Comparison of ENCODE assay signal across 20 cellular contexts in genomic region chr2:47321006-47321405, GRCh38. TPM values are rescaled to one million over a fixed set of nuclear protein-coding genes. Genes with fewer than 3 reads are reported as not detected.
A peak's percentile ranks its signal among the peaks of the same experiment; 100 is the strongest.
DNase-seq lines count a peak whose midpoint lies in the region; ATAC-seq and TF ChIP-seq lines count a peak whose summit lies in the region.
"Had no signal": no experiment of that assay in that cellular context is flagged by ENCODE, and none has a peak within 500 bp of the region (broad histone marks: within the 10 kb centered on the region; RNA-seq: fewer than 3 reads in every experiment).

No MANE protein-coding gene starts in this region.

- H4K8ac ChIP-seq in IMR-90 (ENCODE audit: low read depth in 2 of 2, low read length in 2 of 2) (peak overlapping the region in 1 of 2 experiments; percentile 1; a peak in 1 of 4 replicates), mesendoderm (ENCODE audit: low read depth, low read length) (no peak overlapping the region)

- H3K4me1 Mint-ChIP-seq in effector memory CD8-positive, alpha-beta T cell (ENCODE audit: low read depth in 2 of 2), result no peaks in the 10 kb centered on the region

- no peaks in the 10 kb centered on the region for H3F3A ChIP-seq in OCI-LY1 (ENCODE audit: insufficient read depth, low read length)

- no peak overlapping the region for H3K4me2 ChIP-seq in IMR-90 (ENCODE audit: low read depth, low read length)
- no peak overlapping the region for H3K4me2 ChIP-seq in OCI-LY1 (ENCODE audit: low read length)
- H3K4me2 ChIP-seq in mesendoderm (ENCODE audit: low read length), result no peak overlapping the region

- H3K36me3 ChIP-seq in IMR-90 (ENCODE audit: control insufficient read depth, insufficient read depth, low read length) (no peaks in the 10 kb centered on the region), OCI-LY1 (ENCODE audit: insufficient read depth, low read length) (no peaks in the 10 kb centered on the region), mesendoderm (ENCODE audit: control insufficient read depth, insufficient read depth, low read length) (no peaks in the 10 kb centered on the region)
- H3K36me3 ChIP-seq: BLaER1 had no signal

- H3K79me1 ChIP-seq in IMR-90 (ENCODE audit: low read depth in 1 of 2, low read length in 2 of 2) (peaks cover 0 to 4% of the 10 kb centered on the region in 2 experiments; a peak in 2 of 4 replicates), mesendoderm (ENCODE audit: low read length) (no peaks in the 10 kb centered on the region)

- no peak overlapping the region for H3K27ac Mint-ChIP-seq in effector memory CD8-positive, alpha-beta T cell
- H3K27ac Mint-ChIP-seq: CD4-positive, alpha-beta memory T cell had no signal

- H2BK15ac ChIP-seq in IMR-90 (ENCODE audit: low read depth, low read length) (0 out of 3 replicates have a peak overlapping the region, but pooled peaks have one; percentile 5), mesendoderm (replicated peaks; ENCODE audit: low read depth) (no peak overlapping the region)

- TF ChIP-seq RAD21 in IMR-90 (IDR thresholded peaks at IDR 0.05; ENCODE audit: low read length), result no peak

- H4K5ac ChIP-seq in IMR-90 (ENCODE audit: low read depth, low read length) (0 out of 2 replicates have a peak overlapping the region, but pooled peaks have one; percentile 13), mesendoderm (ENCODE audit: low read length) (no peak overlapping the region)

- 0 out of 2 replicates have a peak overlapping the region, but pooled peaks have one; percentile 36 for H3K14ac ChIP-seq in IMR-90 (replicated peaks; ENCODE audit: low read depth, low read length)

- no peaks in the 10 kb centered on the region for H3K27me3 ChIP-seq in IMR-90 (ENCODE audit: control insufficient read depth, insufficient read depth, low read length)
- H3K27me3 ChIP-seq in OCI-LY1 (ENCODE audit: insufficient read depth, low read length), result no peaks in the 10 kb centered on the region
- H3K27me3 ChIP-seq in dorsolateral prefrontal cortex, result no peaks in the 10 kb centered on the region
- no peaks in the 10 kb centered on the region for H3K27me3 ChIP-seq in mesendoderm (ENCODE audit: insufficient read depth, low read length, poor library complexity)
- H3K27me3 ChIP-seq: BLaER1 had no signal

- H3K36me3 Mint-ChIP-seq in effector memory CD8-positive, alpha-beta T cell (ENCODE audit: insufficient read depth), result peaks cover 3% of the 10 kb centered on the region
- H3K36me3 Mint-ChIP-seq: CD4-positive, alpha-beta memory T cell had no signal

- H3K9me3 ChIP-seq in IMR-90 (ENCODE audit: control insufficient read depth, insufficient read depth, low read length), result no peaks in the 10 kb centered on the region
- H3K9me3 ChIP-seq in OCI-LY1 (ENCODE audit: low read length), result no peaks in the 10 kb centered on the region
- H3K9me3 ChIP-seq: BLaER1 had no signal

- H3K9me3 Mint-ChIP-seq in effector memory CD8-positive, alpha-beta T cell, result no peaks in the 10 kb centered on the region
- H3K9me3 Mint-ChIP-seq: CD4-positive, alpha-beta memory T cell; H9 had no signal

- H3K23ac ChIP-seq in IMR-90 (ENCODE audit: low read depth, low read length), result peak overlapping the region; percentile 20; the same call in 1 of the 2 replicates
- no peak overlapping the region for H3K23ac ChIP-seq in mesendoderm (ENCODE audit: low read length)

- no peak overlapping the region for H2AK9ac ChIP-seq in IMR-90 (replicated peaks; ENCODE audit: low read depth, low read length, poor library complexity)

- no peaks in the 10 kb centered on the region for H3K9me2 ChIP-seq in OCI-LY1 (ENCODE audit: low read depth, low read length)

- POLR2A ChIA-PET in IMR-90 (lab: Charles Lee; ENCODE audit: unreplicated experiment), result interaction anchor here (0.9 kb wide), 1 partner anchor 147 kb away, joined by 3 read pairs; no protein-coding TSS in a partner anchor

- H2BK5ac ChIP-seq in IMR-90 (ENCODE audit: low read depth, low read length, poor library complexity, severe bottlenecking) (no peak overlapping the region), mesendoderm (ENCODE audit: low read length) (no peak overlapping the region)

- no peak for DNase-seq in IMR-90
- DNase-seq in dorsolateral prefrontal cortex, result no peak
- peak in 1 of 49 donors; percentile 16 for DNase-seq in substantia nigra (lab: John Stamatoyannopoulos, UW)
- no peak for DNase-seq in HT-29 (ENCODE audit: low spot score)
- no peak for DNase-seq in mesendoderm
- DNase-seq in effector memory CD8-positive, alpha-beta T cell, result no peak
- DNase-seq: Calu3; CD4-positive, alpha-beta memory T cell; GF-D8; H9; KBM-7; MV-4-11; NCI-H187; NCI-H2107; NCI-H510A treated with DMSO at 0.1 percent for 48 hours had no signal

- H3K18ac ChIP-seq in IMR-90 (ENCODE audit: low read depth, low read length), result peak overlapping the region; percentile 18; the same call in 1 of the 2 replicates
- no peak overlapping the region for H3K18ac ChIP-seq in mesendoderm (ENCODE audit: low read length)

- H2BK120ac ChIP-seq in IMR-90 (ENCODE audit: low read depth, low read length), result 0 out of 2 replicates have a peak overlapping the region, but pooled peaks have one; percentile 16
- H2BK120ac ChIP-seq in mesendoderm (ENCODE audit: low read depth, low read length), result no peak overlapping the region

- H3K4me1 ChIP-seq in IMR-90 (ENCODE audit: control insufficient read depth, insufficient read depth, low read length), result peaks cover 8% of the 10 kb centered on the region
- peaks cover 46% of the 10 kb centered on the region for H3K4me1 ChIP-seq in OCI-LY1 (ENCODE audit: insufficient read depth, low read length, severe bottlenecking)
- peaks cover 2% of the 10 kb centered on the region for H3K4me1 ChIP-seq in mesendoderm (ENCODE audit: control insufficient read depth, low read depth, low read length)

- H2AFZ ChIP-seq in IMR-90 (replicated peaks; ENCODE audit: low read length, poor library complexity), result no peak overlapping the region
- H2AFZ ChIP-seq in OCI-LY1 (ENCODE audit: low read length), result no peak overlapping the region

- TF ChIP-seq POLR2A in IMR-90 (IDR thresholded peaks at IDR 0.05; ENCODE audit: low read depth, low read length), result no peak

- ATAC-seq in IMR-90 (ENCODE audit: low read depth), result no peak
- no peak for ATAC-seq in effector memory CD8-positive, alpha-beta T cell (replicated peaks)
- ATAC-seq: Panc1, Right ventricle myocardium inferior had no signal

- no peak overlapping the region for H3K9ac ChIP-seq in IMR-90 (ENCODE audit: low read depth, low read length)
- no peak overlapping the region for H3K9ac ChIP-seq in OCI-LY1 (ENCODE audit: low read length)
- no peak overlapping the region for H3K9ac ChIP-seq in mesendoderm (ENCODE audit: low read length)
- H3K9ac ChIP-seq: BLaER1 had no signal

- peak overlapping the region; percentile 31; the same call in 1 of the 2 replicates for H2BK20ac ChIP-seq in IMR-90 (ENCODE audit: low read depth, low read length)

- no peaks in the 10 kb centered on the region for H3K79me2 ChIP-seq in OCI-LY1 (ENCODE audit: insufficient read depth, low read length)
- no peaks in the 10 kb centered on the region for H3K79me2 ChIP-seq in mesendoderm (ENCODE audit: control insufficient read depth, insufficient read depth, low read length)

- BruUV-seq in IMR-90 (replicated peaks; lab: Mats Ljungman, UMichigan), result no TSS peak

- TF ChIP-seq CTCF in IMR-90 (conservative IDR thresholded peaks at IDR 0.05; ENCODE audit: low read depth, low read length) (no peak), OCI-LY1 (IDR thresholded peaks at IDR 0.05; ENCODE audit: low read length) (no peak), dorsolateral prefrontal cortex (IDR thresholded peaks at IDR 0.05 in 54 of 56, conservative IDR thresholded peaks at IDR 0.05 in 2 of 56; ENCODE audit: low read depth in 1 of 56, partially characterized antibody in 56 of 56) (peak in 1 of 56 donors; percentile 7)

- CTCF ChIA-PET in IMR-90 (lab: Yijun Ruan, JAX), result no interaction called here

- no peak overlapping the region for H3K56ac ChIP-seq in IMR-90 (ENCODE audit: extremely low read depth, insufficient read depth, low read length)
- no peak overlapping the region for H3K56ac ChIP-seq in mesendoderm (ENCODE audit: low read length)

- no peaks in the 10 kb centered on the region for H4K20me1 ChIP-seq in IMR-90 (ENCODE audit: insufficient read depth, low read length)
- no peaks in the 10 kb centered on the region for H4K20me1 ChIP-seq in OCI-LY1 (ENCODE audit: insufficient read depth, low read length)
- H4K20me1 ChIP-seq: BLaER1 had no signal

- H3K9me1 ChIP-seq in IMR-90 (ENCODE audit: insufficient read depth, low read length), result no peaks in the 10 kb centered on the region

- peaks cover 9 to 32% of the 10 kb centered on the region in 2 donors for H3K27me3 Mint-ChIP-seq in effector memory CD8-positive, alpha-beta T cell

- H2AK5ac ChIP-seq in IMR-90 (ENCODE audit: low read depth, low read length) (peak overlapping the region; percentile 13), mesendoderm (ENCODE audit: low read length) (no peak overlapping the region)

- peak overlapping the region; percentile 39; the same call in 1 of the 2 replicates for H3K4ac ChIP-seq in IMR-90 (ENCODE audit: low read depth, low read length)
- no peak overlapping the region for H3K4ac ChIP-seq in mesendoderm (ENCODE audit: low read depth, low read length)

- in situ Hi-C loops in IMR-90 (cut with MboI; ENCODE audit: low sequenced_read_pairs), result loop anchor here (5.0 to 10.0 kb wide), 3 partner anchors 329 to 686 kb away; partner anchors contain the start of gene MCFD2

- H3K27ac ChIP-seq in IMR-90 (ENCODE audit: insufficient read depth, low read length), result no peak overlapping the region
- peak overlapping the region; percentile 47 for H3K27ac ChIP-seq in OCI-LY1 (ENCODE audit: low read depth, low read length, poor library complexity, severe bottlenecking)
- peak overlapping the region; percentile 13 to 100 (median 90) for H3K27ac ChIP-seq in dorsolateral prefrontal cortex
- peak overlapping the region; percentile 97 for H3K27ac ChIP-seq in substantia nigra (ENCODE audit: low read depth, low read length, poor library complexity, severe bottlenecking)
- H3K27ac ChIP-seq in mesendoderm (ENCODE audit: low read depth, low read length), result no peak overlapping the region
- H3K27ac ChIP-seq: BLaER1 had no signal

- H4K91ac ChIP-seq in IMR-90 (ENCODE audit: insufficient read depth, low read depth, low read length), result no peak overlapping the region

- intact Hi-C loops in IMR-90 (cut with micrococcal nuclease), result loop anchor here (5.0 kb wide), 1 partner anchor 674 kb away; no protein-coding TSS in a partner anchor
- intact Hi-C loops in dorsolateral prefrontal cortex (cut with DNase I), result loop anchor here (5.0 to 10.0 kb wide), 3 partner anchors 279 to 666 kb away; partner anchors contain the start of gene MCFD2 (in 1 of the 2)

- H3K4me3 ChIP-seq in IMR-90 (ENCODE audit: insufficient read depth, low read depth, low read length), result no peak overlapping the region
- no peak overlapping the region for H3K4me3 ChIP-seq in OCI-LY1 (ENCODE audit: low read depth, low read length, poor library complexity, severe bottlenecking)
- H3K4me3 ChIP-seq in dorsolateral prefrontal cortex, result no peak overlapping the region
- H3K4me3 ChIP-seq in mesendoderm (ENCODE audit: low read length), result no peak overlapping the region
- H3K4me3 ChIP-seq: BLaER1 had no signal

- H3K4me3 Mint-ChIP-seq in effector memory CD8-positive, alpha-beta T cell, result no peak overlapping the region
- H3K4me3 Mint-ChIP-seq: CD4-positive, alpha-beta memory T cell; H9 had no signal

- dilution Hi-C loops in IMR-90 (cut with HindIII; ENCODE audit: low sequenced_read_pairs, unreplicated experiment), result no loop called here

- no CpG with 5 or more reads among the region's 1 CpG for WGBS in IMR-90 (ENCODE audit: extremely low coverage in 2 of 2, insufficient read length in 1 of 2), 2 experiments
- WGBS in mesendoderm (ENCODE audit: extremely low coverage, insufficient coverage, low lambda C conversion rate), result no CpG with 5 or more reads among the region's 1 CpG

RNA-seq across cellular contexts. Expression of gene EPCAM, which starts 48.1 kb away (rescaled TPM):
- total RNA-seq in IMR-90 (2012; rRNA removed), result 0.18 and 0.28 TPM in 2 replicates
- polyA plus RNA-seq in IMR-90 (2012; rRNA removed), result 0.09 and 0.27 TPM in 2 replicates
- polyA plus RNA-seq in IMR-90 (2012; cell fraction: cytosol; rRNA removed), result 0.05 TPM in 1 of 2 replicates, not detected in the other
- not detected in 2 replicates for polyA plus RNA-seq in IMR-90 (2012; cell fraction: nucleus; rRNA removed; ENCODE audit: low replicate concordance)
- total RNA-seq in dorsolateral prefrontal cortex, result 10 to 100 TPM in 2 of 120 experiments, 1 to 10 TPM in 104, under 1 TPM in 10, not detected in 4; 0.62 to 11.2 (median 1.9) TPM
- 231 and 241 TPM in 2 replicates for total RNA-seq in HT-29 (2014; rRNA removed; shearing (Covaris generic))
- polyA plus RNA-seq in mesendoderm (2013, experiment 1 of 2), result 141 TPM
- 147 TPM for polyA plus RNA-seq in mesendoderm (2013, experiment 2 of 2)
- total RNA-seq: CD4-positive, alpha-beta memory T cell; SK-MEL-5 had no signal
- polyA plus RNA-seq: CD4-positive, alpha-beta memory T cell had no signal

Comparison
In these comparisons a context has a peak if more than half of its experiments do, and no peak if none do; other contexts are left out.
1. H3K27ac ChIP-seq: peak in OCI-LY1 (single experiment), dorsolateral prefrontal cortex (59 of 59) and substantia nigra (single experiment); none in IMR-90 (single experiment) and mesendoderm (single experiment).
2. RNA of gene EPCAM, which starts 48.1 kb away (total RNA-seq): 231 to 241 TPM in HT-29; 0.62 to 11.2 TPM in dorsolateral prefrontal cortex and 0.18 to 0.28 TPM in IMR-90; every median in the first group is over 10 times any median in the second.